ENCODE assay signal across 1 cellular context in genomic region chr1:99969260-99969728, GRCh38.
TF ChIP-seq lines count a peak whose summit lies in the region.

No MANE protein-coding gene starts in this region.

TF ChIP-seq in A549, 52 proteins besides CTCF, POLR2A, EP300 and RAD21 (continued from another document):
- TF ChIP-seq HMGXB4 (CRISPR knock-in tag; IDR thresholded peaks at IDR 0.05; ENCODE audit: borderline replicate concordance) (no peak), GATA3 (IDR thresholded peaks at IDR 0.05; ENCODE audit: borderline replicate concordance) (no peak)
